1 cellular context compared by ENCODE assay signal in genomic region chr1:46094454-46094853, GRCh38.
TF ChIP-seq lines count a peak whose summit lies in the region.

No MANE protein-coding gene starts in this region.

TF ChIP-seq in IMR-90, 13 proteins besides CTCF, POLR2A, EP300 and RAD21:
- no peak for TF ChIP-seq MAZ (IDR thresholded peaks at IDR 0.05; ENCODE audit: borderline replicate concordance, low read depth, low read length)
- no peak for TF ChIP-seq CHD1 (IDR thresholded peaks at IDR 0.05; ENCODE audit: low read depth, low read length)
- no peak for TF ChIP-seq FOS (IDR thresholded peaks at IDR 0.05; ENCODE audit: low read depth, low read length)
- no peak for TF ChIP-seq USF2 (IDR thresholded peaks at IDR 0.05; ENCODE audit: low read depth, low read length)
- TF ChIP-seq RCOR1 (IDR thresholded peaks at IDR 0.05; ENCODE audit: insufficient replicate concordance, low read length) = no peak
- 0 out of 2 replicates have a peak, but pooled peaks have one; percentile 14 for TF ChIP-seq CEBPB (IDR thresholded peaks at IDR 0.05; ENCODE audit: low read depth, low read length)
- no peak for TF ChIP-seq MAFK (IDR thresholded peaks at IDR 0.05; ENCODE audit: low read depth, low read length)
